In the genomic region with DNA sequence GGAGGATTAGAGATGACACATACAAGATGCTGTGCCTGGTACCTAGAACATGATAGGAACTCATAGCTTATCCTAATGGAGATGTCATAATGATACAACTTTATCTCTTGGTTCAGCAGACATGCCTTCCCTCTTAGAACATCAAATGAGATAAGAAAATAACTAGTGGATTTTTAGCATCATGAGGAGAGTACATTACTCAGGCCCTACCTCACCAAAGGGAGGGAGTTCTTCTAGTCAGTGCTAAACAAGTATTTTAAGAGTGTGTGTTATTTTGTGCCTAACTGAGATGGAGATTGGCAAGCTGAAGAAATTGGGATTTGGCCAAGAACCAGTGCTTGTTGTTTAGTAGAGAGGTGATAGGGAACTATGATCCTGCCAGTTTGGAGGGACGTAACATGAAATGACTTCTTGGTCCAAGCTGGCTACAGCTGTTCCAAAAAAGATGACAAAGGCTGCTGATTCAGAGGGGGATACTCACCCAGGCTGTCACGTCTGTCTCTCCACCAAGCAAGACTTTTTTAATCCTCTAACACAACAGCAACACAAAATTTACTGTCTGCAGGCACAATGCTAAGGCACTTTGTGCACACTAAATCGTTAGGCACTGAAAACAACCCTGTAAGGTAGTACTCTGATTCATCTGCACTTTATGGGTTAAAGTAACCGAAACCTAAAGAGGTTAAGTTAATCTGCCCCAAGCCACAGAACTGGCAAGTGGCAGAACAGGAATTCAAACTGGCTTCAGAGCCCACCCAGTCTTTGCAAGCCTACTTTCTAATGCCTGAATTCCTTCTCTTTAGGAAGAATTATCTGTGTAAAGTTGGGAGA, we compare ENCODE assay signal across 13 cellular contexts.
DNase-seq lines count a peak whose midpoint lies in the region; ATAC-seq and TF ChIP-seq lines count a peak whose summit lies in the region.
"Had no signal": no experiment of that assay in that cellular context is flagged by ENCODE, and none has a peak within 500 bp of the region (broad histone marks: within the 10 kb centered on the region; RNA-seq: fewer than 3 reads in every experiment).

No MANE protein-coding gene starts in this region.

- no peaks in the 10 kb centered on the region for H3K27me3 Mint-ChIP-seq in type B pancreatic cell

- H3K27ac Mint-ChIP-seq in type B pancreatic cell, result peak overlapping the region; percentile 95
- H3K27ac Mint-ChIP-seq: CD14-positive monocyte had no signal

- no peak overlapping the region for H3K9ac ChIP-seq in mucosa of rectum (ENCODE audit: low read depth in 1 of 2, low read length in 2 of 2)

- no peak for TF ChIP-seq CTCF in type B pancreatic cell (conservative IDR thresholded peaks at IDR 0.05)

- peaks cover 4% of the 10 kb centered on the region for H3K9me3 Mint-ChIP-seq in type B pancreatic cell
- H3K9me3 Mint-ChIP-seq: CD14-positive monocyte, neural crest cell had no signal

- peaks cover 4% of the 10 kb centered on the region for H3K36me3 Mint-ChIP-seq in type B pancreatic cell
- H3K36me3 Mint-ChIP-seq: CD14-positive monocyte had no signal

- H3K4me3 Mint-ChIP-seq in type B pancreatic cell, result peak overlapping the region; percentile 42
- H3K4me3 Mint-ChIP-seq: CD14-positive monocyte, neural crest cell had no signal

- H3K4me3 ChIP-seq in mucosa of rectum (ENCODE audit: low read length in 2 of 2), result no peak overlapping the region

- peaks cover 30% of the 10 kb centered on the region for H3K4me1 Mint-ChIP-seq in type B pancreatic cell (ENCODE audit: unreplicated experiment)
- H3K4me1 Mint-ChIP-seq: CD14-positive monocyte had no signal

- H3K27me3 ChIP-seq in mucosa of rectum (ENCODE audit: control insufficient read depth in 2 of 2, insufficient read depth in 2 of 2, low read length in 2 of 2), result no peaks in the 10 kb centered on the region

- H3K4me1 ChIP-seq in mucosa of rectum (ENCODE audit: control insufficient read depth in 2 of 2, insufficient read depth in 2 of 2, low read length in 2 of 2), result peaks cover 4 to 17% of the 10 kb centered on the region in 2 donors

- DNase-seq in NCI-H82 (lab: John Stamatoyannopoulos, UW), result peak; percentile 25
- DNase-seq in NCI-H82 treated with DMSO at 0.1 percent for 48 hours (lab: John Stamatoyannopoulos, UW; ENCODE audit: unreplicated experiment), result no peak
- no peak for DNase-seq in type B pancreatic cell (ENCODE audit: extremely low spot score, unreplicated experiment)
- DNase-seq in substantia nigra (lab: John Stamatoyannopoulos, UW), result no peak
- DNase-seq: NCI-H1930; SHP77; stimulated activated CD4-positive, alpha-beta T cell treated with anti-CD3 and anti-CD28 coated beads, Interleukin-4, amount 100 ng/mL, for 24 hours had no signal

- H3K36me3 ChIP-seq in mucosa of rectum (ENCODE audit: control insufficient read depth in 2 of 2, insufficient read depth in 2 of 2, low read length in 2 of 2), result no peaks in the 10 kb centered on the region

- peak overlapping the region; percentile 19 for H3K27ac ChIP-seq in mucosa of rectum (ENCODE audit: low read depth in 2 of 2, low read length in 2 of 2)
- no peak overlapping the region for H3K27ac ChIP-seq in substantia nigra (ENCODE audit: low read depth, low read length, poor library complexity, severe bottlenecking)

- H3K9me3 ChIP-seq in mucosa of rectum (ENCODE audit: control insufficient read depth in 2 of 2, low read length in 2 of 2), result no peaks in the 10 kb centered on the region

- peak; percentile 23 for ATAC-seq in esophagus mucosa
- ATAC-seq in HG03159 (IDR thresholded peaks at IDR 0.05; ENCODE audit: unreplicated experiment), result no peak
- no peak for ATAC-seq in GM18870 (IDR thresholded peaks at IDR 0.05; ENCODE audit: unreplicated experiment)
